In the genomic region with DNA sequence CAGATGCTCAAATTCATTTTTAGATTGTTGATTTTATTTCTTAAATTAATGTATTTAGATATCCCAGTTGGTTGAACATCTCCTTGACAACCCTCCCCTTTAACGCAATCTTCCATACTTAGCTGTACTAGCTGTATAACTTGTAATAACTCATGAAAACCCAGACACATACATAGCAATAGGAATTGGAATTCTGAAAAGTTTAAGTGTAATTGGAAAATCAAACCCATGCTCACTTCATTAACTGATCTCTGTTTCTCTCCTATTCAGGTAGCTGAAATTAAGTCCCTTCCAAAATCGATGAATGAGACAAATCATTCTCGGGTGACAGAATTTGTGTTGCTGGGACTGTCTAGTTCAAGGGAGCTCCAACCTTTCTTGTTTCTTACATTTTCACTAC, we compare ENCODE assay signal across 22 cellular contexts. TPM values are rescaled to one million over a fixed set of nuclear protein-coding genes. Genes with fewer than 3 reads are reported as not detected.
"Had no signal": no experiment of that assay in that cellular context is flagged by ENCODE, and none has a peak within 500 bp of the region (broad histone marks: within the 10 kb centered on the region; RNA-seq: fewer than 3 reads in every experiment).

A gene with protein sequence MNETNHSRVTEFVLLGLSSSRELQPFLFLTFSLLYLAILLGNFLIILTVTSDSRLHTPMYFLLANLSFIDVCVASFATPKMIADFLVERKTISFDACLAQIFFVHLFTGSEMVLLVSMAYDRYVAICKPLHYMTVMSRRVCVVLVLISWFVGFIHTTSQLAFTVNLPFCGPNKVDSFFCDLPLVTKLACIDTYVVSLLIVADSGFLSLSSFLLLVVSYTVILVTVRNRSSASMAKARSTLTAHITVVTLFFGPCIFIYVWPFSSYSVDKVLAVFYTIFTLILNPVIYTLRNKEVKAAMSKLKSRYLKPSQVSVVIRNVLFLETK (plus strand): TSS at position 301 of the 400 bp plus-strand sequence. CDS start 0 bp downstream, at position 301.

- H3K27me3 ChIP-seq: adrenal gland, breast epithelium, gastrocnemius medialis, spleen, tibial nerve, uterus had no signal

- H3K4me3 ChIP-seq: adrenal gland, breast epithelium, gastrocnemius medialis, left ventricle myocardium inferior, spleen, tibial nerve, uterus had no signal

- ATAC-seq: gastrocnemius medialis had no signal

- H3K4me3 Mint-ChIP-seq: neural crest cell had no signal

- H3K27ac ChIP-seq: adrenal gland, breast epithelium, gastrocnemius medialis, left ventricle myocardium inferior, spleen, tibial nerve, uterus had no signal

- H3K36me3 ChIP-seq: adrenal gland, breast epithelium, gastrocnemius medialis, left ventricle myocardium inferior, spleen, tibial nerve, uterus had no signal

- DNase-seq: activated gamma-delta T cell treated with Interleukin-2 at 50 U/mL for 16 hours; activated T-cell treated with anti-CD3 and anti-CD28 coated beads, Interleukin-2, amount 50 U/mL, for 48 hours; adrenal gland; cerebellar nuclear complex; cortex of kidney; gastrocnemius medialis; head of caudate nucleus; left ventricle myocardium inferior; retina; spleen; T1000; uterus had no signal

- H3K4me1 ChIP-seq: adrenal gland, breast epithelium, gastrocnemius medialis, left ventricle myocardium inferior, spleen, tibial nerve, uterus had no signal

- H3K9me3 ChIP-seq: adrenal gland, breast epithelium, gastrocnemius medialis, left ventricle myocardium inferior, spleen, tibial nerve, uterus had no signal

- H3K4me1 Mint-ChIP-seq: neural crest cell had no signal

RNA-seq across cellular contexts. Expression of the gene that starts here (rescaled TPM):
- total RNA-seq: adrenal gland, astrocyte, breast epithelium, gastrocnemius medialis, kidney epithelial cell, left ventricle myocardium inferior, myocyte, neural crest cell, omental fat pad, posterior vena cava, SK-MEL-5, spleen, tibial nerve, uterus had no signal
- polyA plus RNA-seq: adrenal gland, esophagus, spleen had no signal
